In genomic region chr1:212229654-212230053, GRCh38 we compare ENCODE assay signal across 16 cellular contexts. TPM values are rescaled to one million over a fixed set of nuclear protein-coding genes. Genes with fewer than 3 reads are reported as not detected.
DNase-seq lines count a peak whose midpoint lies in the region; ATAC-seq and TF ChIP-seq lines count a peak whose summit lies in the region.
"Had no signal": no experiment of that assay in that cellular context is flagged by ENCODE, and none has a peak within 500 bp of the region (broad histone marks: within the 10 kb centered on the region; RNA-seq: fewer than 3 reads in every experiment).

No MANE protein-coding gene starts in this region.

- no peak for TF ChIP-seq CTCF in WERI-Rb-1 (IDR thresholded peaks at IDR 0.05; ENCODE audit: low read depth, low read length)
- no peak for TF ChIP-seq CTCF in fibroblast of the aortic adventitia (IDR thresholded peaks at IDR 0.05; ENCODE audit: insufficient read depth, low read length)
- TF ChIP-seq CTCF in smooth muscle cell (IDR thresholded peaks at IDR 0.05; ENCODE audit: borderline replicate concordance, insufficient read depth, poor library complexity, severe bottlenecking): no peak
- TF ChIP-seq CTCF in progenitor cell of endocrine pancreas (IDR thresholded peaks at IDR 0.05; ENCODE audit: unreplicated experiment): no peak

- peaks cover 23% of the 10 kb centered on the region for H3K4me1 Mint-ChIP-seq in activated naive CD4-positive, alpha-beta T cell treated with anti-CD3 and anti-CD28 coated beads for 36 hours (ENCODE audit: low read depth)
- peaks cover 10% of the 10 kb centered on the region for H3K4me1 Mint-ChIP-seq in progenitor cell of endocrine pancreas (ENCODE audit: low read depth)

- no peaks in the 10 kb centered on the region for H3K36me3 Mint-ChIP-seq in activated naive CD4-positive, alpha-beta T cell treated with anti-CD3 and anti-CD28 coated beads for 36 hours (ENCODE audit: low read depth)
- H3K36me3 Mint-ChIP-seq in progenitor cell of endocrine pancreas (ENCODE audit: insufficient read depth): no peaks in the 10 kb centered on the region
- H3K36me3 Mint-ChIP-seq: CD8-positive, alpha-beta T cell had no signal

- no peaks in the 10 kb centered on the region for H3K36me3 ChIP-seq in WERI-Rb-1
- H3K36me3 ChIP-seq in smooth muscle cell (ENCODE audit: low read depth): no peaks in the 10 kb centered on the region

- H3K9ac ChIP-seq in smooth muscle cell (ENCODE audit: low read depth): no peak overlapping the region
- H3K9ac ChIP-seq: parathyroid adenoma had no signal

- intact Hi-C loops in activated naive CD4-positive, alpha-beta T cell treated with anti-CD3 and anti-CD28 coated beads for 36 hours (cut with micrococcal nuclease): loop anchor here (5.0 kb wide), 4 partner anchors 138 to 397 kb away; partner anchors contain the start of gene LPGAT1

- DNase-seq in GM03348 (ENCODE audit: low spot score) (peak; percentile 69), WERI-Rb-1 (peak; percentile 51), fibroblast of the aortic adventitia (ENCODE audit: low read depth) (peak; percentile 75), smooth muscle cell (lab: John Stamatoyannopoulos, UW; ENCODE audit: unreplicated experiment) (no peak), progenitor cell of endocrine pancreas (ENCODE audit: low spot score, unreplicated experiment) (no peak)
- DNase-seq in activated naive CD4-positive, alpha-beta T cell treated with anti-CD3 and anti-CD28 coated beads for 36 hours: no peak
- DNase-seq: activated naive CD4-positive, alpha-beta T cell; CD8-positive, alpha-beta T cell; GF-D8; islet precursor cell; mucosa of descending colon; NCI-H1048; substantia nigra had no signal

- no peak overlapping the region for H2AFZ ChIP-seq in smooth muscle cell (ENCODE audit: low read depth)
- H2AFZ ChIP-seq: parathyroid adenoma had no signal

- CTCF ChIA-PET in activated naive CD4-positive, alpha-beta T cell treated with anti-CD3 and anti-CD28 coated beads for 36 hours (lab: Charles Lee): no interaction called here

- H3K9me3 Mint-ChIP-seq in activated naive CD4-positive, alpha-beta T cell treated with anti-CD3 and anti-CD28 coated beads for 36 hours: no peaks in the 10 kb centered on the region
- H3K9me3 Mint-ChIP-seq in progenitor cell of endocrine pancreas (ENCODE audit: low read depth): no peaks in the 10 kb centered on the region
- H3K9me3 Mint-ChIP-seq: CD8-positive, alpha-beta T cell had no signal

- H3K27me3 Mint-ChIP-seq in activated naive CD4-positive, alpha-beta T cell treated with anti-CD3 and anti-CD28 coated beads for 36 hours (ENCODE audit: low read depth): no peaks in the 10 kb centered on the region
- peaks cover 2% of the 10 kb centered on the region for H3K27me3 Mint-ChIP-seq in progenitor cell of endocrine pancreas

- peak overlapping the region; percentile 39 for H3K4me2 ChIP-seq in smooth muscle cell

- no peak overlapping the region for H3K27ac Mint-ChIP-seq in activated naive CD4-positive, alpha-beta T cell treated with anti-CD3 and anti-CD28 coated beads for 36 hours
- H3K27ac Mint-ChIP-seq in progenitor cell of endocrine pancreas: no peak overlapping the region
- H3K27ac Mint-ChIP-seq: CD8-positive, alpha-beta T cell had no signal

- no peaks in the 10 kb centered on the region for H3K4me1 ChIP-seq in smooth muscle cell (ENCODE audit: low read depth)
- H3K4me1 ChIP-seq: parathyroid adenoma had no signal

- no peaks in the 10 kb centered on the region for H3K79me2 ChIP-seq in smooth muscle cell (ENCODE audit: low read depth)
- H3K79me2 ChIP-seq: parathyroid adenoma had no signal

- 18% methylated on average over 2 of the region's 2 CpGs for WGBS in smooth muscle cell (ENCODE audit: low lambda C conversion rate)

- H3K4me3 Mint-ChIP-seq in activated naive CD4-positive, alpha-beta T cell treated with anti-CD3 and anti-CD28 coated beads for 36 hours: no peak overlapping the region
- H3K4me3 Mint-ChIP-seq in progenitor cell of endocrine pancreas (ENCODE audit: low read depth): no peak overlapping the region
- H3K4me3 Mint-ChIP-seq: CD8-positive, alpha-beta T cell had no signal

- no peaks in the 10 kb centered on the region for H4K20me1 ChIP-seq in smooth muscle cell (ENCODE audit: low read depth)

- H3K4me3 ChIP-seq in WERI-Rb-1 (ENCODE audit: low read depth, low read length) (no peak overlapping the region), fibroblast of the aortic adventitia (ENCODE audit: low read depth, low read length) (no peak overlapping the region), smooth muscle cell (no peak overlapping the region)
- H3K4me3 ChIP-seq: mucosa of descending colon, SK-N-MC had no signal

- H3F3A ChIP-seq in smooth muscle cell (ENCODE audit: low read depth): no peaks in the 10 kb centered on the region

- H3K27me3 ChIP-seq in WERI-Rb-1 (ENCODE audit: insufficient read depth, low read depth, severe bottlenecking) (no peaks in the 10 kb centered on the region), smooth muscle cell (ENCODE audit: low read depth) (no peaks in the 10 kb centered on the region)

- H3K9me3 ChIP-seq in WERI-Rb-1 (ENCODE audit: severe bottlenecking) (no peaks in the 10 kb centered on the region), smooth muscle cell (replicated peaks; ENCODE audit: low read depth) (no peaks in the 10 kb centered on the region)
- H3K9me3 ChIP-seq: mucosa of descending colon had no signal

- ATAC-seq in HG03095 (IDR thresholded peaks at IDR 0.05; ENCODE audit: unreplicated experiment): no peak
- ATAC-seq: CD8-positive, alpha-beta T cell; mucosa of descending colon had no signal

- H3K27ac ChIP-seq in WERI-Rb-1: no peak overlapping the region
- H3K27ac ChIP-seq in smooth muscle cell (ENCODE audit: low read depth): no peak overlapping the region
- H3K27ac ChIP-seq: parathyroid adenoma, SK-N-MC had no signal

RNA-seq across cellular contexts. Expression of gene PPP2R5A, which starts 55.6 kb away (rescaled TPM):
- 23.7 and 31.6 TPM in 2 replicates for total RNA-seq in fibroblast of the aortic adventitia (ENCODE audit: low replicate concordance)
- 17.6 and 24.9 TPM in 2 replicates for total RNA-seq in smooth muscle cell
- 12.2 and 12.3 TPM in 2 replicates for polyA plus RNA-seq in smooth muscle cell
- 10 to 100 TPM; 30.6 to 31.4 TPM for total RNA-seq in activated naive CD4-positive, alpha-beta T cell treated with anti-CD3 and anti-CD28 coated beads for 36 hours
- total RNA-seq in progenitor cell of endocrine pancreas: 20.8 and 21.4 TPM in 2 replicates

Comparison
In these comparisons a context has a peak if more than half of its experiments do, and no peak if none do; other contexts are left out.
1. DNase-seq: peak in GM03348 (single experiment), WERI-Rb-1 (single experiment) and fibroblast of the aortic adventitia (single experiment); none in smooth muscle cell (single experiment), activated naive CD4-positive, alpha-beta T cell treated with anti-CD3 and anti-CD28 coated beads for 36 hours (single experiment) and progenitor cell of endocrine pancreas (single experiment).